Comparison of ENCODE assay signal across 9 cellular contexts in the genomic region with DNA sequence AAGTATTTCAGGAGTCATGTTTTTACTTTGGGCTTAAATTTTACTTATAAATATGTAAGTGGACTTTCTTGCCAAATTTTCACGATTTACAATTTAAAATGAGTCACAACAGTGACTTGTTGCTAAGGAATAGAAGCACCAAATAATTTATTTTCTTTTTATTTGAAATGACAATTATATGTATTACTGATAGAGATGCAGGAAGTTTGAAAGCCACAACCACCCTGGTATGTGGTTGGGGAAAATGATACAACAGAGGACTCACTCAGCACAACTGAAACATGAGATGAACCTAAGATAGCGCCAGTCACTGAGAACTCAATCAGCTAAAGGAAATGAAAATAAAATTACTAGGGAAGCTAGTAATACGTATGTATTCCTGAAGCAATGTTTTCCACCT.
DNase-seq lines count a peak whose midpoint lies in the region; ATAC-seq and TF ChIP-seq lines count a peak whose summit lies in the region.
"Had no signal": no experiment of that assay in that cellular context is flagged by ENCODE, and none has a peak within 500 bp of the region (broad histone marks: within the 10 kb centered on the region; RNA-seq: fewer than 3 reads in every experiment).

No MANE protein-coding gene starts in this region.

- TF ChIP-seq CTCF in AG04449 (IDR thresholded peaks at IDR 0.05; ENCODE audit: insufficient read depth, low read length, missing control alignments), result no peak

- H3K9ac ChIP-seq in GM23248, result no peak overlapping the region

- H3K36me3 ChIP-seq in GM23248 (ENCODE audit: low read depth), result no peaks in the 10 kb centered on the region
- H3K36me3 ChIP-seq: gastroesophageal sphincter had no signal

- peaks cover 33% of the 10 kb centered on the region for H3K4me1 ChIP-seq in GM23248 (ENCODE audit: insufficient read depth)
- H3K4me1 ChIP-seq: gastroesophageal sphincter had no signal

- no peaks in the 10 kb centered on the region for H3K36me3 Mint-ChIP-seq in T-helper 2 cell treated with Interferon-gamma antibody and Interleukin-4, amounts not matched to agents 5 μg/mL and 100 μg/mL, for 36 hours (ENCODE audit: low read depth)

- peak overlapping the region; percentile 59 for H3K4me3 Mint-ChIP-seq in T-helper 2 cell treated with Interferon-gamma antibody and Interleukin-4, amounts not matched to agents 5 μg/mL and 100 μg/mL, for 36 hours

- peaks cover 9% of the 10 kb centered on the region; the same call in 1 of the 2 replicates for H3K27me3 ChIP-seq in GM23248 (replicated peaks; ENCODE audit: insufficient read depth)
- H3K27me3 ChIP-seq: gastroesophageal sphincter had no signal

- H3K4me1 Mint-ChIP-seq in T-helper 2 cell treated with Interferon-gamma antibody and Interleukin-4, amounts not matched to agents 5 μg/mL and 100 μg/mL, for 36 hours (ENCODE audit: low read depth), result peaks cover 12% of the 10 kb centered on the region

- WGBS in GM23248 (ENCODE audit: low coverage in 1 of 2, low lambda C conversion rate in 2 of 2, missing lambda C conversion rate in 2 of 2), 2 experiments, result 18% methylated on average over 3 of the region's 3 CpGs

- no peak for ATAC-seq in HG02623 (IDR thresholded peaks at IDR 0.05; ENCODE audit: unreplicated experiment)
- ATAC-seq: gastroesophageal sphincter had no signal

- in situ Hi-C loops in GM23248 (cut with MboI), result no loop called here

- POLR2A ChIA-PET in AG04449 (lab: Yijun Ruan, JAX), result no interaction called here

- DNase-seq in AG04449 (ENCODE audit: low read depth, low spot score) (peak; percentile 50), GM23248 (peak; percentile 71), fibroblast of peridontal ligament (ENCODE audit: extremely low read depth) (peak; percentile 67), NCI-H69 (lab: John Stamatoyannopoulos, UW) (no peak), NCI-H2171 (lab: John Stamatoyannopoulos, UW) (no peak), COLO829 (ENCODE audit: low spot score) (no peak)
- DNase-seq in T-helper 2 cell treated with Interferon-gamma antibody and Interleukin-4, amounts not matched to agents 5 μg/mL and 100 μg/mL, for 36 hours (ENCODE audit: low spot score), result peak; percentile 61

- H3K9me2 ChIP-seq in GM23248 (ENCODE audit: insufficient read depth), result no peaks in the 10 kb centered on the region

- H2AFZ ChIP-seq in GM23248, result no peak overlapping the region

- no peak overlapping the region for H3K27ac Mint-ChIP-seq in T-helper 2 cell treated with Interferon-gamma antibody and Interleukin-4, amounts not matched to agents 5 μg/mL and 100 μg/mL, for 36 hours

- peaks cover 57% of the 10 kb centered on the region for H3K27me3 Mint-ChIP-seq in T-helper 2 cell treated with Interferon-gamma antibody and Interleukin-4, amounts not matched to agents 5 μg/mL and 100 μg/mL, for 36 hours (ENCODE audit: low read depth)

- H3K9me3 Mint-ChIP-seq in T-helper 2 cell treated with Interferon-gamma antibody and Interleukin-4, amounts not matched to agents 5 μg/mL and 100 μg/mL, for 36 hours, result peaks cover 5% of the 10 kb centered on the region

- H3F3A ChIP-seq in GM23248 (ENCODE audit: insufficient read depth), result peaks cover 14% of the 10 kb centered on the region; the same call in 1 of the 2 replicates

- H3K4me2 ChIP-seq in GM23248 (ENCODE audit: unreplicated experiment), result peak overlapping the region; percentile 37

- no peaks in the 10 kb centered on the region for H3K9me3 ChIP-seq in GM23248 (ENCODE audit: low read depth)
- H3K9me3 ChIP-seq: gastroesophageal sphincter had no signal

- no peak overlapping the region for H3K4me3 ChIP-seq in AG04449 (ENCODE audit: low read depth, low read length)
- H3K4me3 ChIP-seq in GM23248, result no peak overlapping the region
- H3K4me3 ChIP-seq: gastroesophageal sphincter had no signal

- CTCF ChIA-PET in AG04449 (lab: Yijun Ruan, JAX), result interaction anchor here (38.1 kb wide), 1 partner anchor 25 kb away, joined by 813 read pairs; no protein-coding TSS in a partner anchor

- H3K79me2 ChIP-seq in GM23248 (ENCODE audit: insufficient read depth), result no peaks in the 10 kb centered on the region

- no peak overlapping the region for H3K27ac ChIP-seq in GM23248
- H3K27ac ChIP-seq: gastroesophageal sphincter had no signal

- H4K20me1 ChIP-seq in GM23248 (ENCODE audit: insufficient read depth), result no peaks in the 10 kb centered on the region

Comparison
In these comparisons a context has a peak if more than half of its experiments do, and no peak if none do; other contexts are left out.
1. DNase-seq: peak in AG04449 (single experiment), GM23248 (single experiment), T-helper 2 cell treated with Interferon-gamma antibody and Interleukin-4, amounts not matched to agents 5 μg/mL and 100 μg/mL, for 36 hours (single experiment) and fibroblast of peridontal ligament (single experiment); none in NCI-H69 (single experiment), NCI-H2171 (single experiment) and COLO829 (single experiment).